In genomic region chr1:109379907-109380306, GRCh38 we compare ENCODE assay signal across 25 cellular contexts.
"Had no signal": no experiment of that assay in that cellular context is flagged by ENCODE, and none has a peak within 500 bp of the region (broad histone marks: within the 10 kb centered on the region; RNA-seq: fewer than 3 reads in every experiment).

No MANE protein-coding gene starts in this region.

- H3K36me3 Mint-ChIP-seq: naive B cell had no signal

- DNase-seq: activated CD4-positive, alpha-beta T cell treated with anti-CD3 and anti-CD28 coated beads for 4 hours; activated CD4-positive, alpha-beta T cell treated with anti-CD3 and anti-CD28 coated beads, Interleukin-2, amount 50 U/mL, for 4 hours; activated CD8-positive, alpha-beta memory T cell treated with anti-CD3 and anti-CD28 coated beads for 24 hours; activated effector memory CD4-positive, alpha-beta T cell treated with Interleukin-2 at 50 U/mL for 16 hours; activated naive CD4-positive, alpha-beta T cell treated with Interleukin-2 at 50 U/mL for 16 hours; adrenal gland; aorta; endodermal cell; foreskin keratinocyte; islet precursor cell; left ventricle myocardium superior; naive B cell; nephron progenitor cell; ovary; right cardiac atrium; stimulated activated CD4-positive, alpha-beta T cell treated with anti-CD3 and anti-CD28 coated beads, Interleukin-2, amount 100 ng/mL, for 48 hours; stimulated activated naive CD4-positive, alpha-beta T cell treated with Interleukin-2 at 50 U/mL for 16 hours; testis; upper lobe of left lung had no signal

- H3K4me2 ChIP-seq: hepatocyte had no signal

- H3K9me3 ChIP-seq: adrenal gland, neutrophil, ovary, testis, upper lobe of left lung had no signal

- H3K27me3 ChIP-seq: adrenal gland, cardiac muscle cell, foreskin keratinocyte, hepatocyte, neutrophil, ovary, testis, upper lobe of left lung had no signal

- H3K4me3 Mint-ChIP-seq: activated naive CD8-positive, alpha-beta T cell; brain; endodermal cell; naive B cell; nephron progenitor cell had no signal

- H2AFZ ChIP-seq: hepatocyte had no signal

- H3K27me3 Mint-ChIP-seq: activated naive CD8-positive, alpha-beta T cell; brain had no signal

- ATAC-seq: esophagus mucosa, foreskin keratinocyte had no signal

- H3K4me1 Mint-ChIP-seq: naive B cell, nephron progenitor cell had no signal

- H3K36me3 ChIP-seq: adrenal gland, cardiac muscle cell, neutrophil, ovary, upper lobe of left lung had no signal

- H3K27ac Mint-ChIP-seq: activated naive CD8-positive, alpha-beta T cell; brain; endodermal cell; naive B cell; nephron progenitor cell had no signal

- H3K27ac ChIP-seq: adrenal gland, cardiac muscle cell, foreskin keratinocyte, hepatocyte, neutrophil, ovary, testis had no signal

- H3K4me1 ChIP-seq: foreskin keratinocyte had no signal

- H3K4me3 ChIP-seq: adrenal gland, cardiac muscle cell, hepatocyte, ovary, testis, upper lobe of left lung had no signal
